Comparison of ENCODE assay signal across 2 cellular contexts in genomic region chrX:102714994-102715393, GRCh38.
TF ChIP-seq lines count a peak whose summit lies in the region.

No MANE protein-coding gene starts in this region.

TF ChIP-seq in GM23338, 12 proteins besides CTCF, POLR2A, EP300 and RAD21:
- TF ChIP-seq ZNF114 (CRISPR knock-in tag; IDR thresholded peaks at IDR 0.05) (no peak), EZH2phosphoT487 (IDR thresholded peaks at IDR 0.05; ENCODE audit: unreplicated experiment) (no peak), EZH2 (IDR thresholded peaks at IDR 0.05; ENCODE audit: low read depth, unreplicated experiment) (no peak), ZNF331 (CRISPR knock-in tag; IDR thresholded peaks at IDR 0.05; ENCODE audit: low read depth) (no peak), POLR2AphosphoS5 (IDR thresholded peaks at IDR 0.05; ENCODE audit: low read depth) (no peak), REST (IDR thresholded peaks at IDR 0.05; ENCODE audit: unreplicated experiment) (no peak), JUNB (IDR thresholded peaks at IDR 0.05; ENCODE audit: unreplicated experiment) (no peak), ETS1 (IDR thresholded peaks at IDR 0.05) (no peak), CREB1 (CRISPR knock-in tag; IDR thresholded peaks at IDR 0.05; ENCODE audit: low read depth) (no peak), NANOG (IDR thresholded peaks at IDR 0.05; ENCODE audit: borderline replicate concordance) (no peak), ZNF462 (CRISPR knock-in tag; IDR thresholded peaks at IDR 0.05) (no peak), STAT1 (IDR thresholded peaks at IDR 0.05; ENCODE audit: unreplicated experiment) (no peak)

TF ChIP-seq in K562, 482 proteins besides CTCF, POLR2A, EP300 and RAD21:
- TF ChIP-seq FOXA3 (CRISPR knock-in tag; conservative IDR thresholded peaks at IDR 0.05 in 1 of 2, IDR thresholded peaks at IDR 0.05 in 1 of 2): no peak
- TF ChIP-seq NR4A1 (CRISPR knock-in tag; IDR thresholded peaks at IDR 0.05): no peak
- no peak for TF ChIP-seq NR4A1 (tag; IDR thresholded peaks at IDR 0.05)
- TF ChIP-seq CBX5 (IDR thresholded peaks at IDR 0.05; ENCODE audit: borderline replicate concordance, low read depth): no peak
- no peak for TF ChIP-seq ZBTB11 (CRISPR knock-in tag; IDR thresholded peaks at IDR 0.05)
- no peak for TF ChIP-seq TRIM28 (IDR thresholded peaks at IDR 0.05)
- no peak for TF ChIP-seq ZNF518B (CRISPR knock-in tag; IDR thresholded peaks at IDR 0.05)
- TF ChIP-seq EGR1 (conservative IDR thresholded peaks at IDR 0.05): no peak
